ENCODE assay signal across 17 cellular contexts in the genomic region with DNA sequence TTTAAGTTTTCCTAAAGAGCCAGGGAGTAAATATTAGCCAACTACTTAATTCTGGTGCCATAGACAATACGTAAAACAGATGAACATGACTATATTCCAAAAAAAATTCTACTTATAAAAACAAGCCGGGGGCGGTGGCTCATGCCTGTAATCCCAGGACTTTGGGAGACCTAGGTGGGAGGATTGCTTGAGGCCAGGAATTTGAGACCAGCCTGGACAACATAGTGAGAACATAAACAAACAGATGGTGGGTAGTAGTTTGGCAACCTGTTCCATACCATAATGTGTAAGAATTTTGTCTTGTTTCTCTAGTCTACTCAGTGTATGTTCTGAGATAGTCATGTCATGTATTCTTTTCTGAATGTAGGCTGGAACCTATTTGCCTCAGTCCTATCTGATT. TPM values are rescaled to one million over a fixed set of nuclear protein-coding genes. Genes with fewer than 3 reads are reported as not detected.
A peak's percentile ranks its signal among the peaks of the same experiment; 100 is the strongest.
DNase-seq lines count a peak whose midpoint lies in the region; ATAC-seq, FAIRE-seq and TF ChIP-seq lines count a peak whose summit lies in the region.
"Had no signal": no experiment of that assay in that cellular context is flagged by ENCODE, and none has a peak within 500 bp of the region (broad histone marks: within the 10 kb centered on the region; RNA-seq: fewer than 3 reads in every experiment).

No MANE protein-coding gene starts in this region.

- intact Hi-C loops in CD8-positive, alpha-beta T cell (cut with DNase I, micrococcal nuclease), result loop anchor here in 1 of 2 experiments (5.0 kb wide), 1 partner anchor 44 kb away; the partner anchor contains the start of gene RB1
- intact Hi-C loops in posterior vena cava (cut with DNase I), result no loop called here

- DNase-seq in A549 (ENCODE audit: low read depth in 1 of 2, low spot score in 1 of 2) (no peak), hepatocyte (ENCODE audit: low spot score) (no peak), posterior vena cava (ENCODE audit: low spot score) (no peak)
- DNase-seq in CD8-positive, alpha-beta T cell, result no peak
- no peak for DNase-seq in activated CD8-positive, alpha-beta memory T cell treated with anti-CD3 and anti-CD28 coated beads, Interleukin-2, amount 50 U/mL, for 4 hours
- DNase-seq: HFFc6, KG1, NCI-H1105 treated with DMSO at 0.1 percent for 48 hours, NCI-H1694, NCI-H2081 treated with DMSO at 0.1 percent for 48 hours, SJCRH30 had no signal

- WGBS in A549 (ENCODE audit: missing lambda C conversion rate), result 89% methylated on average over 3 of the region's 3 CpGs
- 79% methylated on average over 3 of the region's 3 CpGs for WGBS in hepatocyte (ENCODE audit: low lambda C conversion rate, missing lambda C conversion rate)

- peaks cover 91% of the 10 kb centered on the region for H3K36me3 Mint-ChIP-seq in CD8-positive, alpha-beta T cell
- H3K36me3 Mint-ChIP-seq in activated T-helper 17 cell treated with anti-CD3 and anti-CD28 coated beads, Interleukin-2, amount 50 U/mL, for 72 hours (ENCODE audit: low read depth), result peaks cover 99% of the 10 kb centered on the region

- POLR2A ChIA-PET in A549 (lab: Yijun Ruan, JAX), result no interaction called here
- POLR2A ChIA-PET in CD8-positive, alpha-beta T cell (lab: Charles Lee), result no interaction called here

- H3K4me1 ChIP-seq in A549, result peaks cover 14% of the 10 kb centered on the region; the same call in 2 of the 3 replicates
- peaks cover 20% of the 10 kb centered on the region for H3K4me1 ChIP-seq in CD8-positive, alpha-beta T cell (ENCODE audit: insufficient read depth, low read length)
- peaks cover 16% of the 10 kb centered on the region for H3K4me1 ChIP-seq in hepatocyte (ENCODE audit: insufficient read depth)
- H3K4me1 ChIP-seq: SJCRH30 had no signal

- H3K27ac ChIP-seq in A549, result no peak overlapping the region
- H3K27ac ChIP-seq in CD8-positive, alpha-beta T cell (ENCODE audit: low read depth, low read length), result no peak overlapping the region
- H3K27ac ChIP-seq in hepatocyte, result peak overlapping the region; percentile 24
- H3K27ac ChIP-seq: BLaER1 treated with 17β-estradiol and CSF1 and Interleukin-3, amounts not matched to agents 10 nM and 100 nM; SJCRH30 had no signal

- no peak for ATAC-seq in A549
- ATAC-seq in CD8-positive, alpha-beta T cell, result no peak
- no peak for ATAC-seq in activated T-helper 17 cell treated with anti-CD3 and anti-CD28 coated beads, Interleukin-2, amount 50 U/mL, for 72 hours (replicated peaks)
- ATAC-seq in GM19467 (IDR thresholded peaks at IDR 0.05; ENCODE audit: unreplicated experiment), result no peak
- ATAC-seq: GM12878, Panc1 had no signal

- no peaks in the 10 kb centered on the region for H4K20me1 ChIP-seq in hepatocyte (ENCODE audit: insufficient read depth, poor library complexity, severe bottlenecking)

- TF ChIP-seq CTCF in A549 (IDR thresholded peaks at IDR 0.05) (no peak), hepatocyte (IDR thresholded peaks at IDR 0.05; ENCODE audit: poor library complexity) (no peak)
- TF ChIP-seq CTCF in CD8-positive, alpha-beta T cell (IDR thresholded peaks at IDR 0.05), result no peak

- no peaks in the 10 kb centered on the region for H3K9me3 ChIP-seq in A549
- H3K9me3 ChIP-seq in CD8-positive, alpha-beta T cell (ENCODE audit: low read length), result no peaks in the 10 kb centered on the region
- no peaks in the 10 kb centered on the region for H3K9me3 ChIP-seq in hepatocyte (ENCODE audit: low read depth)
- H3K9me3 ChIP-seq: SJCRH30 had no signal

- peaks cover 72% of the 10 kb centered on the region for H3K4me1 Mint-ChIP-seq in CD8-positive, alpha-beta T cell (ENCODE audit: low read depth)
- H3K4me1 Mint-ChIP-seq in activated T-helper 17 cell treated with anti-CD3 and anti-CD28 coated beads, Interleukin-2, amount 50 U/mL, for 72 hours, result peaks cover 23% of the 10 kb centered on the region

- H3K36me3 ChIP-seq in CD8-positive, alpha-beta T cell (ENCODE audit: insufficient read depth, low read length), result peaks cover 60% of the 10 kb centered on the region
- peaks cover 3% of the 10 kb centered on the region for H3K36me3 ChIP-seq in hepatocyte (replicated peaks; ENCODE audit: insufficient read depth, low read depth)

- no peaks in the 10 kb centered on the region for H3K9me2 ChIP-seq in hepatocyte (replicated peaks; ENCODE audit: insufficient read depth)

- H3K27me3 ChIP-seq in CD8-positive, alpha-beta T cell (ENCODE audit: insufficient read depth, low read length), result no peaks in the 10 kb centered on the region
- no peaks in the 10 kb centered on the region for H3K27me3 ChIP-seq in hepatocyte
- H3K27me3 ChIP-seq: BLaER1 treated with 17β-estradiol and CSF1 and Interleukin-3, amounts not matched to agents 10 nM and 100 nM; SJCRH30 had no signal

- peak overlapping the region; percentile 74 for H3K27ac Mint-ChIP-seq in CD8-positive, alpha-beta T cell
- peak overlapping the region; percentile 44 for H3K27ac Mint-ChIP-seq in activated T-helper 17 cell treated with anti-CD3 and anti-CD28 coated beads, Interleukin-2, amount 50 U/mL, for 72 hours
- H3K27ac Mint-ChIP-seq: HFFc6 had no signal

- no peak overlapping the region for H3K4me3 Mint-ChIP-seq in CD8-positive, alpha-beta T cell
- H3K4me3 Mint-ChIP-seq in activated T-helper 17 cell treated with anti-CD3 and anti-CD28 coated beads, Interleukin-2, amount 50 U/mL, for 72 hours, result no peak overlapping the region
- H3K4me3 Mint-ChIP-seq: HFFc6 had no signal

- no peak overlapping the region for H2AFZ ChIP-seq in hepatocyte

- peaks cover 31% of the 10 kb centered on the region for H3K79me2 ChIP-seq in hepatocyte

- no peaks in the 10 kb centered on the region for H3K9me3 Mint-ChIP-seq in CD8-positive, alpha-beta T cell
- H3K9me3 Mint-ChIP-seq in activated T-helper 17 cell treated with anti-CD3 and anti-CD28 coated beads, Interleukin-2, amount 50 U/mL, for 72 hours, result no peaks in the 10 kb centered on the region
- H3K9me3 Mint-ChIP-seq: HFFc6 had no signal

- CTCF ChIA-PET in A549 (lab: Yijun Ruan, JAX), result no interaction called here
- CTCF ChIA-PET in CD8-positive, alpha-beta T cell (lab: Charles Lee), result no interaction called here

- no peak overlapping the region for H3K4me3 ChIP-seq in A549
- H3K4me3 ChIP-seq in CD8-positive, alpha-beta T cell (ENCODE audit: low read depth, low read length), result no peak overlapping the region
- H3K4me3 ChIP-seq in hepatocyte, result no peak overlapping the region
- H3K4me3 ChIP-seq: BLaER1 treated with 17β-estradiol and CSF1 and Interleukin-3, amounts not matched to agents 10 nM and 100 nM; GM12878; SJCRH30 had no signal

- H3K4me2 ChIP-seq in A549, result peak overlapping the region; percentile 38
- no peak overlapping the region for H3K4me2 ChIP-seq in hepatocyte
- H3K4me2 ChIP-seq: BLaER1 treated with 17β-estradiol and CSF1 and Interleukin-3, amounts not matched to agents 10 nM and 100 nM had no signal

- no peaks in the 10 kb centered on the region for H3K27me3 Mint-ChIP-seq in CD8-positive, alpha-beta T cell (ENCODE audit: low read depth)
- no peaks in the 10 kb centered on the region for H3K27me3 Mint-ChIP-seq in activated T-helper 17 cell treated with anti-CD3 and anti-CD28 coated beads, Interleukin-2, amount 50 U/mL, for 72 hours

- no peak for TF ChIP-seq POLR2A in A549 (IDR thresholded peaks at IDR 0.05; ENCODE audit: low read length)

- FAIRE-seq in A549 (lab: Jason Lieb, UNC), result no peak
- FAIRE-seq: GM12878, GM18507 had no signal

- no peak for TF ChIP-seq RAD21 in A549 (conservative IDR thresholded peaks at IDR 0.05 in 1 of 2, IDR thresholded peaks at IDR 0.05 in 1 of 2)

- TF ChIP-seq EP300 in A549 (IDR thresholded peaks at IDR 0.05), result no peak

TF ChIP-seq in A549, 52 proteins besides CTCF, POLR2A, EP300 and RAD21 (continues in another document):
- TF ChIP-seq JUNB (IDR thresholded peaks at IDR 0.05), result no peak
- TF ChIP-seq SMC3 (IDR thresholded peaks at IDR 0.05), result no peak
- no peak for TF ChIP-seq EHMT2 (IDR thresholded peaks at IDR 0.05; ENCODE audit: low read depth)
- no peak for TF ChIP-seq HES2 (IDR thresholded peaks at IDR 0.05)
- TF ChIP-seq RFX5 (IDR thresholded peaks at IDR 0.05), result no peak
- no peak for TF ChIP-seq HDAC2 (IDR thresholded peaks at IDR 0.05)
- TF ChIP-seq, protein P1, sequence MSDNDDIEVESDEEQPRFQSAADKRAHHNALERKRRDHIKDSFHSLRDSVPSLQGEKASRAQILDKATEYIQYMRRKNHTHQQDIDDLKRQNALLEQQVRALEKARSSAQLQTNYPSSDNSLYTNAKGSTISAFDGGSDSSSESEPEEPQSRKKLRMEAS (IDR thresholded peaks at IDR 0.05), result no peak
- no peak for TF ChIP-seq JUN (IDR thresholded peaks at IDR 0.05)
- TF ChIP-seq NFE2L2 (conservative IDR thresholded peaks at IDR 0.05; ENCODE audit: low read length), result no peak
- TF ChIP-seq RARB (CRISPR knock-in tag; IDR thresholded peaks at IDR 0.05), result no peak
- TF ChIP-seq FOXS1 (CRISPR knock-in tag; IDR thresholded peaks at IDR 0.05), result no peak
- TF ChIP-seq RCOR1 (IDR thresholded peaks at IDR 0.05; ENCODE audit: low read depth, low read length), result no peak
- no peak for TF ChIP-seq CHD4 (IDR thresholded peaks at IDR 0.05; ENCODE audit: borderline replicate concordance)

RNA-seq across cellular contexts. Expression of gene ITM2B, which starts 25.4 kb away (rescaled TPM):
- 226 and 234 TPM in 2 replicates for polyA plus RNA-seq in A549 (2011; rRNA removed)
- polyA plus RNA-seq in A549 (2012; cell fraction: cytosol; rRNA removed), result 57.7 and 60.8 TPM in 2 replicates
- polyA plus RNA-seq in A549 (2012; cell fraction: nucleus; rRNA removed), result 35.4 and 40.4 TPM in 2 replicates
- 94.1 to 116 TPM (median 115 TPM) in 3 replicates for polyA plus RNA-seq in A549 (2017; fragmentation: RNase III; extraction: RNeasy Plus Mini Kit Qiagen cat#74134 plus additional on column Dnase treatment)
- polyA minus RNA-seq in A549 (2011; rRNA and poly(A)+ RNA removed), result 23.6 and 23.8 TPM in 2 replicates
- 100 to 1,000 TPM; 280 to 308 TPM for total RNA-seq in CD8-positive, alpha-beta T cell
- total RNA-seq in activated T-helper 17 cell treated with anti-CD3 and anti-CD28 coated beads, Interleukin-2, amount 50 U/mL, for 72 hours, result 100 to 1,000 TPM in 1 of 2 donors, 10 to 100 TPM in 1; 75.7 to 108 TPM
- 438 and 449 TPM in 2 replicates for total RNA-seq in hepatocyte
- polyA plus RNA-seq in hepatocyte, result 572 and 588 TPM in 2 replicates
- 100 to 1,000 TPM; 425 to 605 TPM for total RNA-seq in posterior vena cava

RNA-seq across cellular contexts. Expression of gene RB1, which starts 45.1 kb away (rescaled TPM):
- polyA plus RNA-seq in A549 (2011; rRNA removed), result 22.2 and 23.8 TPM in 2 replicates
- 5.9 and 6.6 TPM in 2 replicates for polyA plus RNA-seq in A549 (2012; cell fraction: cytosol; rRNA removed)
- polyA plus RNA-seq in A549 (2012; cell fraction: nucleus; rRNA removed), result 2.9 and 3.3 TPM in 2 replicates
- 16.8 to 17.7 TPM (median 16.9 TPM) in 3 replicates for polyA plus RNA-seq in A549 (2017; fragmentation: RNase III; extraction: RNeasy Plus Mini Kit Qiagen cat#74134 plus additional on column Dnase treatment)
- 4.7 and 7.5 TPM in 2 replicates for polyA minus RNA-seq in A549 (2011; rRNA and poly(A)+ RNA removed)
- 10 to 100 TPM; 11.5 to 12.5 TPM for total RNA-seq in CD8-positive, alpha-beta T cell
- total RNA-seq in activated T-helper 17 cell treated with anti-CD3 and anti-CD28 coated beads, Interleukin-2, amount 50 U/mL, for 72 hours, result 10 to 100 TPM; 28.9 to 37.3 TPM
- total RNA-seq in hepatocyte, result 41.0 and 45.1 TPM in 2 replicates
- 17.5 and 18.2 TPM in 2 replicates for polyA plus RNA-seq in hepatocyte
- 10 to 100 TPM; 33.3 to 35.9 TPM for total RNA-seq in posterior vena cava
